Comparison of ENCODE assay signal across 8 cellular contexts in genomic region chr12:116861331-116861730, GRCh38. TPM values are rescaled to one million over a fixed set of nuclear protein-coding genes. Genes with fewer than 3 reads are reported as not detected.
DNase-seq lines count a peak whose midpoint lies in the region; ATAC-seq lines count a peak whose summit lies in the region.

No MANE protein-coding gene starts in this region.

- POLR2A ChIA-PET in activated CD4-positive, alpha-beta T cell treated with anti-CD3 and anti-CD28 coated beads, Interleukin-2, amount 10 ng/mL, durations not matched to agents 7 days and 5 days (lab: Charles Lee): no interaction called here

- H3K36me3 Mint-ChIP-seq in activated CD4-positive, alpha-beta T cell treated with anti-CD3 and anti-CD28 coated beads, Interleukin-2, amount 10 ng/mL, durations not matched to agents 7 days and 5 days (ENCODE audit: low read depth): no peaks in the 10 kb centered on the region

- no peak overlapping the region for H3K4me3 Mint-ChIP-seq in activated CD4-positive, alpha-beta T cell treated with anti-CD3 and anti-CD28 coated beads, Interleukin-2, amount 10 ng/mL, durations not matched to agents 7 days and 5 days

- CTCF ChIA-PET in activated CD4-positive, alpha-beta T cell treated with anti-CD3 and anti-CD28 coated beads, Interleukin-2, amount 10 ng/mL, durations not matched to agents 7 days and 5 days (lab: Charles Lee): no interaction called here

- H3K4me1 Mint-ChIP-seq in activated CD4-positive, alpha-beta T cell treated with anti-CD3 and anti-CD28 coated beads, Interleukin-2, amount 10 ng/mL, durations not matched to agents 7 days and 5 days: peaks cover 9% of the 10 kb centered on the region

- H3K9me3 Mint-ChIP-seq in activated CD4-positive, alpha-beta T cell treated with anti-CD3 and anti-CD28 coated beads, Interleukin-2, amount 10 ng/mL, durations not matched to agents 7 days and 5 days: no peaks in the 10 kb centered on the region

- peak; percentile 79 for DNase-seq in ELR (ENCODE audit: low read depth)
- DNase-seq in activated CD4-positive, alpha-beta T cell treated with anti-CD3 and anti-CD28 coated beads, Interleukin-2, amount 10 ng/mL, durations not matched to agents 7 days and 5 days: peak; percentile 44
- peak; percentile 64 for DNase-seq in globus pallidus (ENCODE audit: low spot score)
- peak in 42 of 49 donors; percentile 9 to 72 (median 33) for DNase-seq in substantia nigra (lab: John Stamatoyannopoulos, UW)
- DNase-seq in DMS79 treated with DMSO at 0.1 percent for 48 hours (lab: John Stamatoyannopoulos, UW): no peak
- no peak for DNase-seq in SW480 (ENCODE audit: low spot score)

- peak overlapping the region; percentile 13 for H3K27ac ChIP-seq in substantia nigra (ENCODE audit: low read depth, low read length, poor library complexity, severe bottlenecking)

- no peak overlapping the region for H3K27ac Mint-ChIP-seq in activated CD4-positive, alpha-beta T cell treated with anti-CD3 and anti-CD28 coated beads, Interleukin-2, amount 10 ng/mL, durations not matched to agents 7 days and 5 days

- peaks cover 29% of the 10 kb centered on the region for H3K27me3 Mint-ChIP-seq in activated CD4-positive, alpha-beta T cell treated with anti-CD3 and anti-CD28 coated beads, Interleukin-2, amount 10 ng/mL, durations not matched to agents 7 days and 5 days

- ATAC-seq in GM19468 (IDR thresholded peaks at IDR 0.05; ENCODE audit: extremely low read depth, unreplicated experiment) (peak; percentile 27), HG03520 (IDR thresholded peaks at IDR 0.05; ENCODE audit: unreplicated experiment) (peak; percentile 77)

RNA-seq across cellular contexts. Expression of gene HRK, which starts 19.9 kb away (rescaled TPM):
- not detected for total RNA-seq in activated CD4-positive, alpha-beta T cell treated with anti-CD3 and anti-CD28 coated beads, Interleukin-2, amount 10 ng/mL, durations not matched to agents 7 days and 5 days

RNA-seq across cellular contexts. Expression of gene FBXW8, which starts 49.4 kb away (rescaled TPM):
- 10 to 100 TPM; 12.5 to 13.2 TPM for total RNA-seq in activated CD4-positive, alpha-beta T cell treated with anti-CD3 and anti-CD28 coated beads, Interleukin-2, amount 10 ng/mL, durations not matched to agents 7 days and 5 days

Comparison
In these comparisons a context has a peak if more than half of its experiments do, and no peak if none do; other contexts are left out.
1. DNase-seq: peak in ELR (single experiment), activated CD4-positive, alpha-beta T cell treated with anti-CD3 and anti-CD28 coated beads, Interleukin-2, amount 10 ng/mL, durations not matched to agents 7 days and 5 days (single experiment), globus pallidus (single experiment) and substantia nigra (42 of 49); none in DMS79 treated with DMSO at 0.1 percent for 48 hours (single experiment) and SW480 (single experiment).